ENCODE assay signal across 8 cellular contexts in the genomic region with DNA sequence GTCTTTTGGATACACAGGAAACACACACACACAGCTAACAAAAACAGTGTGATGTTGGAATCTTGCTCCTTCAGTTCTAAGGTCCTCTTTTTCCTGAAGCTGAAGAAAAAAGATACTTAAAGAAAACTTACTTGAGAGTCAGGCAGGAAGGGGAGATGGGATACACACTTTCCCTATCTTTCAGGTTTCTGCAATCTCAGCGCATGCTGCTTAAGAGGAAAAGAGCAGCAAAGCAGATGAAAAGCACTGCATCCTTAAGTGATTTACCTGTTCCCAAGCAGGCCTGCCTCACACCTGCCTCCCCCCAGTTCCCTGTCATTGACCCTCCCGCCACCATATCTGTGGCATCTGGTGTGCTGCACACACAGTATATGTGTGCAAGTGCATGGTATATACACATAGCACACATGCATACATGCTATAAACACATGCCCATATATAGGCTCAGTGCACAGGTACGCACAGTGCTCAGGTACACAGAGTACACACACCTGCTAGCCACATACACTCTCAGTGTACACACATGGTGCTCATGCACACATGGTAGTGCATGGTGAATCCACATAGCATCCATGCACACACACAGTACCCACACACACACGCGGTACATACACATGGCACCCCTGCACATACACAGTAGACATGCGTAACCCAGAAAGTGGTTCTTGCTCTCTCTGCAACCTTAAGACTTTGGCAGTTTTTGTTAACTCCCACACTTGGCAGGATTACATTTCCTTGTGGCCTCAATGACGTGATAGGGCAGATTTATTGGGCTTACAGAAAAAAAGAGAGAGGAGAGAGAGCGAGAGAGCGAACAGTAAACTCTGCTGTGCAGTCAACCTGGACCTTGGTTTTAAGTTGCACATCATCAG.
DNase-seq lines count a peak whose midpoint lies in the region; ATAC-seq, FAIRE-seq and TF ChIP-seq lines count a peak whose summit lies in the region.

No MANE protein-coding gene starts in this region.

- peaks cover 96% of the 10 kb centered on the region for H3K4me1 Mint-ChIP-seq in activated T-cell treated with anti-CD3 and anti-CD28 coated beads, Interleukin-2, amount 50 U/mL, for 72 hours (ENCODE audit: low read depth)
- H3K4me1 Mint-ChIP-seq in stimulated activated naive CD8-positive, alpha-beta T cell treated with anti-CD3 and anti-CD28 coated beads, Interleukin-15, Interleukin-2, amounts not matched to agents 100 ng/mL and 50 ng/mL, for 24 hours (ENCODE audit: low read depth) = peaks cover 87% of the 10 kb centered on the region

- TF ChIP-seq POLR2A in GM12891 (IDR thresholded peaks at IDR 0.05; ENCODE audit: low read depth, low read length) = peak; percentile 78

- H3K27ac Mint-ChIP-seq in activated T-cell treated with anti-CD3 and anti-CD28 coated beads, Interleukin-2, amount 50 U/mL, for 72 hours = peak overlapping the region; percentile 82
- peak overlapping the region; percentile 95 for H3K27ac Mint-ChIP-seq in stimulated activated naive CD8-positive, alpha-beta T cell treated with anti-CD3 and anti-CD28 coated beads, Interleukin-15, Interleukin-2, amounts not matched to agents 100 ng/mL and 50 ng/mL, for 24 hours

- peak; percentile 21 for ATAC-seq in HG03432 (IDR thresholded peaks at IDR 0.05; ENCODE audit: unreplicated experiment)
- peak; percentile 52 to 53 for ATAC-seq in activated T-cell treated with anti-CD3 and anti-CD28 coated beads, Interleukin-2, amount 50 U/mL, for 72 hours (replicated peaks in 1 of 2)

- no peak for DNase-seq in GM12891 (ENCODE audit: insufficient read length, low spot score)
- DNase-seq in activated T-cell treated with anti-CD3 and anti-CD28 coated beads, Interleukin-2, amount 50 U/mL, for 72 hours = peak in 1 of 2 donors; percentile 43
- peak; percentile 69 for DNase-seq in hepatic stellate cell (ENCODE audit: low spot score)
- DNase-seq in NCI-H446 (lab: John Stamatoyannopoulos, UW) = no peak
- DNase-seq in HuH-7 (ENCODE audit: low spot score) = no peak
- DNase-seq in amygdala (lab: John Stamatoyannopoulos, UW) = no peak

- FAIRE-seq in GM12891 (lab: Jason Lieb, UNC) = peak; percentile 90

- H3K36me3 Mint-ChIP-seq in activated T-cell treated with anti-CD3 and anti-CD28 coated beads, Interleukin-2, amount 50 U/mL, for 72 hours (ENCODE audit: insufficient read depth in 2 of 2) = peaks cover 8 to 19% of the 10 kb centered on the region in 2 donors
- peaks cover 4% of the 10 kb centered on the region for H3K36me3 Mint-ChIP-seq in stimulated activated naive CD8-positive, alpha-beta T cell treated with anti-CD3 and anti-CD28 coated beads, Interleukin-15, Interleukin-2, amounts not matched to agents 100 ng/mL and 50 ng/mL, for 24 hours (ENCODE audit: low read depth)

- no peaks in the 10 kb centered on the region for H3K9me3 Mint-ChIP-seq in activated T-cell treated with anti-CD3 and anti-CD28 coated beads, Interleukin-2, amount 50 U/mL, for 72 hours
- no peaks in the 10 kb centered on the region for H3K9me3 Mint-ChIP-seq in stimulated activated naive CD8-positive, alpha-beta T cell treated with anti-CD3 and anti-CD28 coated beads, Interleukin-15, Interleukin-2, amounts not matched to agents 100 ng/mL and 50 ng/mL, for 24 hours

- peak overlapping the region; percentile 66 to 67 for H3K4me3 Mint-ChIP-seq in activated T-cell treated with anti-CD3 and anti-CD28 coated beads, Interleukin-2, amount 50 U/mL, for 72 hours
- H3K4me3 Mint-ChIP-seq in stimulated activated naive CD8-positive, alpha-beta T cell treated with anti-CD3 and anti-CD28 coated beads, Interleukin-15, Interleukin-2, amounts not matched to agents 100 ng/mL and 50 ng/mL, for 24 hours = peak overlapping the region; percentile 83

- H3K27me3 Mint-ChIP-seq in activated T-cell treated with anti-CD3 and anti-CD28 coated beads, Interleukin-2, amount 50 U/mL, for 72 hours (ENCODE audit: low read depth) = no peaks in the 10 kb centered on the region
- no peaks in the 10 kb centered on the region for H3K27me3 Mint-ChIP-seq in stimulated activated naive CD8-positive, alpha-beta T cell treated with anti-CD3 and anti-CD28 coated beads, Interleukin-15, Interleukin-2, amounts not matched to agents 100 ng/mL and 50 ng/mL, for 24 hours

TF ChIP-seq in GM12891, 5 proteins besides CTCF, POLR2A, EP300 and RAD21:
- TF ChIP-seq POU2F2 (IDR thresholded peaks at IDR 0.05; ENCODE audit: low read depth, low read length) (no peak), TAF1 (IDR thresholded peaks at IDR 0.05; ENCODE audit: low read depth, low read length) (no peak; the same call in 1 of the 2 replicates), PAX5 (IDR thresholded peaks at IDR 0.05; ENCODE audit: insufficient read depth, low read length, severe bottlenecking) (peak; percentile 88), POLR2AphosphoS5 (IDR thresholded peaks at IDR 0.05; ENCODE audit: low read depth, low read length) (peak; percentile 85; the same call in 1 of the 2 replicates), SPI1 (IDR thresholded peaks at IDR 0.05; ENCODE audit: low read depth, low read length) (no peak)
